In the genomic region with DNA sequence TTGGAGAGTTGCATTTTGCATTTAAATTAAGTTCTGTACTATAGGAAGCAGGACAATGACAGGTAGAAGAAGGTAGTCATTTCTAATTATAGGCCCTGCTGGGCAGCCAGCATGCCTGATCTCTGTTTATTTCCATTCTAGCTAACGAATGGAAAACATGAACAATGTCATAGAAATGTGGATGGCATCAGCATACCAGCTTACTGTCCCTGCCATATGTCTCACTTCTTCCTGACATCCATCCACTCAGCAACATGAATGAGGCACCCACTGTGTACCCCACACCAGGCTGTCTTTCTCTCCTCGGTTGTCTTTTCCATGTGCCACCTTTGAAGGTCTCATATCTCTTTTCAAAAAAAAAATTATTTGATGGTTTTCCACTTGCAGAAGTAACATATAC, we compare ENCODE assay signal across 21 cellular contexts. TPM values are rescaled to one million over a fixed set of nuclear protein-coding genes. Genes with fewer than 3 reads are reported as not detected.
A peak's percentile ranks its signal among the peaks of the same experiment; 100 is the strongest.
DNase-seq lines count a peak whose midpoint lies in the region; ATAC-seq, FAIRE-seq and TF ChIP-seq lines count a peak whose summit lies in the region.
"Had no signal": no experiment of that assay in that cellular context is flagged by ENCODE, and none has a peak within 500 bp of the region (broad histone marks: within the 10 kb centered on the region; RNA-seq: fewer than 3 reads in every experiment).

No MANE protein-coding gene starts in this region.

- H3K27ac Mint-ChIP-seq in activated naive CD4-positive, alpha-beta T cell treated with anti-CD3 and anti-CD28 coated beads, Interleukin-2, amount 50 U/mL, for 72 hours, result peak overlapping the region in 1 of 2 donors; percentile 38
- H3K27ac Mint-ChIP-seq in activated T-helper 17 cell treated with anti-CD3 and anti-CD28 coated beads, Interleukin-2, amount 50 U/mL, for 72 hours, result peak overlapping the region; percentile 65
- H3K27ac Mint-ChIP-seq in activated T-helper 1 cell treated with anti-CD3 and anti-CD28 coated beads, Interleukin-12 subunit alpha, Interleukin-12 subunit beta, Interleukin-2, Interleukin-4 antibody, amounts not matched to agents 30 ng/mL and 10 ng/mL and 1 ng/mL, durations not matched to agents 14 hours and 24 hours and 36 hours, result no peak overlapping the region
- H3K27ac Mint-ChIP-seq: activated naive CD4-positive, alpha-beta T cell treated with anti-CD3 and anti-CD28 coated beads for 36 hours; CD4-positive, alpha-beta T cell; IgD-negative memory B cell; progenitor cell of endocrine pancreas had no signal

- H3K4me2 ChIP-seq in HepG2 (ENCODE audit: low read depth, low read length), result no peak overlapping the region

- H3K9me3 ChIP-seq in left lung, result no peaks in the 10 kb centered on the region
- no peaks in the 10 kb centered on the region for H3K9me3 ChIP-seq in thoracic aorta
- H3K9me3 ChIP-seq in HepG2 (ENCODE audit: low read length), result no peaks in the 10 kb centered on the region
- H3K9me3 ChIP-seq: colonic mucosa had no signal

- H3K36me3 Mint-ChIP-seq in activated naive CD4-positive, alpha-beta T cell treated with anti-CD3 and anti-CD28 coated beads, Interleukin-2, amount 50 U/mL, for 72 hours, result peaks cover 0 to 13% of the 10 kb centered on the region in 2 donors
- no peaks in the 10 kb centered on the region for H3K36me3 Mint-ChIP-seq in activated T-helper 17 cell treated with anti-CD3 and anti-CD28 coated beads, Interleukin-2, amount 50 U/mL, for 72 hours (ENCODE audit: low read depth)
- H3K36me3 Mint-ChIP-seq in activated T-helper 1 cell treated with anti-CD3 and anti-CD28 coated beads, Interleukin-12 subunit alpha, Interleukin-12 subunit beta, Interleukin-2, Interleukin-4 antibody, amounts not matched to agents 30 ng/mL and 10 ng/mL and 1 ng/mL, durations not matched to agents 14 hours and 24 hours and 36 hours (ENCODE audit: low read depth), result no peaks in the 10 kb centered on the region
- H3K36me3 Mint-ChIP-seq: IgD-negative memory B cell had no signal

- no peaks in the 10 kb centered on the region for H4K20me1 ChIP-seq in HepG2 (ENCODE audit: insufficient read depth, low read length)

- intact Hi-C loops in left lung (cut with DNase I) (no loop called here), HepG2 (cut with micrococcal nuclease; ENCODE audit: unreplicated experiment) (no loop called here)
- intact Hi-C loops in activated T-helper 1 cell treated with anti-CD3 and anti-CD28 coated beads, Interleukin-12 subunit alpha, Interleukin-12 subunit beta, Interleukin-2, Interleukin-4 antibody, amounts not matched to agents 30 ng/mL and 10 ng/mL and 1 ng/mL, durations not matched to agents 14 hours and 24 hours and 36 hours (cut with micrococcal nuclease), result loop anchor here (5.0 kb wide), 1 partner anchor 35 kb away; no protein-coding TSS in a partner anchor

- CTCF ChIA-PET in HepG2 (lab: Yijun Ruan, JAX; ENCODE audit: low intra/inter-chr PET ratio, low total read pairs), result no interaction called here

- TF ChIP-seq POLR2A in HepG2 (IDR thresholded peaks at IDR 0.05; ENCODE audit: insufficient read depth in 1 of 2, low read depth in 2 of 2, low read length in 2 of 2), result no peak

- H3K4me1 ChIP-seq in left lung, result peaks cover 27 to 36% of the 10 kb centered on the region in 2 donors
- peaks cover 46 to 80% of the 10 kb centered on the region in 2 donors for H3K4me1 ChIP-seq in thoracic aorta (ENCODE audit: control insufficient read depth in 1 of 2, low read depth in 2 of 2)
- H3K4me1 ChIP-seq in HepG2 (ENCODE audit: insufficient read depth, low read length), result peaks cover 5% of the 10 kb centered on the region; the same call in 1 of the 2 replicates

- no peak for TF ChIP-seq RAD21 in HepG2 (CRISPR knock-in tag; IDR thresholded peaks at IDR 0.05)

- H3K9me3 Mint-ChIP-seq in activated naive CD4-positive, alpha-beta T cell treated with anti-CD3 and anti-CD28 coated beads, Interleukin-2, amount 50 U/mL, for 72 hours, result peaks cover 0 to 15% of the 10 kb centered on the region in 2 donors
- H3K9me3 Mint-ChIP-seq in activated T-helper 17 cell treated with anti-CD3 and anti-CD28 coated beads, Interleukin-2, amount 50 U/mL, for 72 hours, result no peaks in the 10 kb centered on the region
- no peaks in the 10 kb centered on the region for H3K9me3 Mint-ChIP-seq in activated T-helper 1 cell treated with anti-CD3 and anti-CD28 coated beads, Interleukin-12 subunit alpha, Interleukin-12 subunit beta, Interleukin-2, Interleukin-4 antibody, amounts not matched to agents 30 ng/mL and 10 ng/mL and 1 ng/mL, durations not matched to agents 14 hours and 24 hours and 36 hours
- H3K9me3 Mint-ChIP-seq: activated naive CD4-positive, alpha-beta T cell treated with anti-CD3 and anti-CD28 coated beads for 36 hours; CD4-positive, alpha-beta T cell had no signal

- DNase-seq in activated naive CD4-positive, alpha-beta T cell treated with anti-CD3 and anti-CD28 coated beads, Interleukin-2, amount 50 U/mL, for 72 hours (ENCODE audit: low spot score in 2 of 2), result no peak
- DNase-seq in activated naive CD4-positive, alpha-beta T cell treated with anti-CD3 and anti-CD28 coated beads, Interleukin-2, amount 50 U/mL, for 16 hours, result no peak
- DNase-seq in left lung, result no peak
- no peak for DNase-seq in thoracic aorta (ENCODE audit: low spot score)
- DNase-seq in D721Med (ENCODE audit: insufficient read length, low spot score), result no peak
- DNase-seq in HepG2 (ENCODE audit: low spot score), result no peak
- no peak for DNase-seq in activated T-helper 1 cell treated with anti-CD3 and anti-CD28 coated beads, Interleukin-12 subunit alpha, Interleukin-12 subunit beta, Interleukin-2, Interleukin-4 antibody, amounts not matched to agents 30 ng/mL and 10 ng/mL and 1 ng/mL, durations not matched to agents 14 hours and 24 hours and 36 hours (ENCODE audit: low spot score)
- DNase-seq: activated CD8-positive, alpha-beta memory T cell treated with anti-CD3 and anti-CD28 coated beads, Interleukin-2, amount 50 U/mL, for 4 hours; activated naive CD4-positive, alpha-beta T cell treated with anti-CD3 and anti-CD28 coated beads for 36 hours; CD4-positive, alpha-beta T cell; colonic mucosa; DMS79; foreskin fibroblast; hypothalamus; islet precursor cell; NCI-H1694 treated with DMSO at 0.1 percent for 48 hours; NCI-H748 treated with DMSO at 0.1 percent for 48 hours had no signal

- H2AFZ ChIP-seq in HepG2 (ENCODE audit: low read length), result no peak overlapping the region

- POLR2A ChIA-PET in HepG2 (lab: Yijun Ruan, JAX), result no interaction called here

- no TSS peak for BruUV-seq in HepG2 (replicated peaks; lab: Mats Ljungman, UMichigan)

- H3K4me3 ChIP-seq in left lung, result no peak overlapping the region
- H3K4me3 ChIP-seq in thoracic aorta, result no peak overlapping the region
- no peak overlapping the region for H3K4me3 ChIP-seq in HepG2 (replicated peaks in 1 of 3; ENCODE audit: insufficient read depth in 1 of 3, low read depth in 2 of 3, low read length in 3 of 3)
- H3K4me3 ChIP-seq: colonic mucosa had no signal

- TF ChIP-seq EP300 in HepG2 (IDR thresholded peaks at IDR 0.05; ENCODE audit: low read depth in 2 of 2, low read length in 2 of 2), result no peak
- no peak for TF ChIP-seq EP300 in HepG2 (CRISPR knock-in tag; IDR thresholded peaks at IDR 0.05; ENCODE audit: borderline replicate concordance)

- FAIRE-seq in D721Med (lab: Jason Lieb, UNC) (no peak), HepG2 (lab: Jason Lieb, UNC) (no peak)

- in situ Hi-C loops in HepG2 (cut with HindIII; ENCODE audit: extremely low pct_ligation_motif_present, low pct_unique_long_range_greater_than_20kb), result no loop called here

- H3K27me3 ChIP-seq in left lung, result no peaks in the 10 kb centered on the region
- H3K27me3 ChIP-seq in thoracic aorta (replicated peaks; ENCODE audit: insufficient read depth), result no peaks in the 10 kb centered on the region
- peaks cover 2 to 28% of the 10 kb centered on the region in 2 experiments; a peak in 3 of 5 replicates for H3K27me3 ChIP-seq in HepG2 (ENCODE audit: control insufficient read depth in 1 of 2, insufficient read depth in 2 of 2, low read length in 2 of 2)
- H3K27me3 ChIP-seq: colonic mucosa had no signal

- WGBS in HepG2 (ENCODE audit: low lambda C conversion rate), result 0% methylated on average over 2 of the region's 2 CpGs

- H3K9ac ChIP-seq in HepG2 (ENCODE audit: insufficient read depth, low read depth, low read length), result no peak overlapping the region

- peak overlapping the region; percentile 16 to 60 for H3K27ac ChIP-seq in left lung
- peak overlapping the region; percentile 84 to 87 for H3K27ac ChIP-seq in thoracic aorta
- no peak overlapping the region for H3K27ac ChIP-seq in HepG2 (ENCODE audit: extremely low read length, insufficient read depth, low read length)
- H3K27ac ChIP-seq: colonic mucosa had no signal

- H3K4me1 Mint-ChIP-seq in activated T-helper 17 cell treated with anti-CD3 and anti-CD28 coated beads, Interleukin-2, amount 50 U/mL, for 72 hours, result peaks cover 20% of the 10 kb centered on the region
- peaks cover 18% of the 10 kb centered on the region for H3K4me1 Mint-ChIP-seq in activated T-helper 1 cell treated with anti-CD3 and anti-CD28 coated beads, Interleukin-12 subunit alpha, Interleukin-12 subunit beta, Interleukin-2, Interleukin-4 antibody, amounts not matched to agents 30 ng/mL and 10 ng/mL and 1 ng/mL, durations not matched to agents 14 hours and 24 hours and 36 hours (ENCODE audit: low read depth)

- no peaks in the 10 kb centered on the region for H3K79me2 ChIP-seq in HepG2 (ENCODE audit: insufficient read depth, low read length)

- H3K36me3 ChIP-seq in left lung (no peaks in the 10 kb centered on the region), thoracic aorta (no peaks in the 10 kb centered on the region), HepG2 (replicated peaks in 1 of 2; ENCODE audit: control insufficient read depth in 1 of 2, insufficient read depth in 2 of 2, low read length in 2 of 2) (no peaks in the 10 kb centered on the region)
- H3K36me3 ChIP-seq: colonic mucosa had no signal

- peak overlapping the region; percentile 27 for H3K4me3 Mint-ChIP-seq in activated T-helper 17 cell treated with anti-CD3 and anti-CD28 coated beads, Interleukin-2, amount 50 U/mL, for 72 hours
- H3K4me3 Mint-ChIP-seq in activated T-helper 1 cell treated with anti-CD3 and anti-CD28 coated beads, Interleukin-12 subunit alpha, Interleukin-12 subunit beta, Interleukin-2, Interleukin-4 antibody, amounts not matched to agents 30 ng/mL and 10 ng/mL and 1 ng/mL, durations not matched to agents 14 hours and 24 hours and 36 hours, result no peak overlapping the region
- H3K4me3 Mint-ChIP-seq: activated naive CD4-positive, alpha-beta T cell treated with anti-CD3 and anti-CD28 coated beads for 36 hours; CD4-positive, alpha-beta T cell; IgD-negative memory B cell had no signal

- TF ChIP-seq CTCF in left lung (IDR thresholded peaks at IDR 0.05) (no peak), thoracic aorta (IDR thresholded peaks at IDR 0.05) (no peak), D721Med (IDR thresholded peaks at IDR 0.05; ENCODE audit: insufficient read depth, missing control alignments) (no peak), HepG2 (CRISPR knock-in tag; IDR thresholded peaks at IDR 0.05) (no peak)

- peak; percentile 40 to 47 for ATAC-seq in activated naive CD4-positive, alpha-beta T cell treated with anti-CD3 and anti-CD28 coated beads, Interleukin-2, amount 50 U/mL, for 72 hours
- peak; percentile 67 for ATAC-seq in activated T-helper 17 cell treated with anti-CD3 and anti-CD28 coated beads, Interleukin-2, amount 50 U/mL, for 72 hours (replicated peaks)
- ATAC-seq in left lung (no peak), thoracic aorta (ENCODE audit: insufficient number of reproducible peaks, low FRiP score, low read depth) (no peak), HepG2 (no peak)

- no peaks in the 10 kb centered on the region for H3K27me3 Mint-ChIP-seq in activated T-helper 17 cell treated with anti-CD3 and anti-CD28 coated beads, Interleukin-2, amount 50 U/mL, for 72 hours
- peaks cover 1% of the 10 kb centered on the region for H3K27me3 Mint-ChIP-seq in activated T-helper 1 cell treated with anti-CD3 and anti-CD28 coated beads, Interleukin-12 subunit alpha, Interleukin-12 subunit beta, Interleukin-2, Interleukin-4 antibody, amounts not matched to agents 30 ng/mL and 10 ng/mL and 1 ng/mL, durations not matched to agents 14 hours and 24 hours and 36 hours (ENCODE audit: insufficient read depth)
- H3K27me3 Mint-ChIP-seq: CD4-positive, alpha-beta T cell had no signal

RNA-seq across cellular contexts. Expression of gene ADTRP, which starts 11.1 kb away (rescaled TPM):
- total RNA-seq in activated naive CD4-positive, alpha-beta T cell treated with anti-CD3 and anti-CD28 coated beads, Interleukin-2, amount 50 U/mL, for 72 hours, result 10 to 100 TPM; 33.5 to 75.2 TPM
- 10 to 100 TPM; 47.7 to 81.3 TPM for total RNA-seq in activated T-helper 17 cell treated with anti-CD3 and anti-CD28 coated beads, Interleukin-2, amount 50 U/mL, for 72 hours
- total RNA-seq in left lung, result 10 to 100 TPM in 1 of 2 donors, 1 to 10 TPM in 1; 7.1 to 11.4 TPM
- total RNA-seq in thoracic aorta, result not detected
- total RNA-seq in HepG2 (2016; rRNA removed; fragmentation: Illumina TruSeq; extraction: Trizol), result not detected in 2 replicates
- total RNA-seq in HepG2 (2016; cell fraction: cytosol; rRNA removed; fragmentation: Illumina TruSeq; extraction: Trizol; ENCODE audit: low read depth), result not detected in 2 replicates
- not detected in 2 replicates for total RNA-seq in HepG2 (2016; cell fraction: insoluble cytoplasmic fraction; rRNA removed; fragmentation: Illumina TruSeq; extraction: Trizol)
- not detected in 2 replicates for total RNA-seq in HepG2 (2016; cell fraction: membrane; rRNA removed; fragmentation: Illumina TruSeq; extraction: Trizol)
- total RNA-seq in HepG2 (2016; cell fraction: nucleus; rRNA removed; fragmentation: Illumina TruSeq; extraction: Trizol), result not detected in 2 replicates
- polyA plus RNA-seq in HepG2 (2011; rRNA removed), result not detected in 2 replicates
- polyA plus RNA-seq in HepG2 (2011; cell fraction: cytosol; rRNA removed), result not detected in 2 replicates
- polyA plus RNA-seq in HepG2 (2011; cell fraction: nucleus; rRNA removed), result not detected in 2 replicates
- not detected in 2 replicates for polyA plus RNA-seq in HepG2 (2012)
- polyA plus RNA-seq in HepG2 (2016; cell fraction: cytosol; fragmentation: Illumina TruSeq; extraction: Trizol; ENCODE audit: low read depth), result not detected in 2 replicates
- not detected in 2 replicates for polyA plus RNA-seq in HepG2 (2016; cell fraction: insoluble cytoplasmic fraction; fragmentation: Illumina TruSeq; extraction: Trizol; ENCODE audit: low read depth)
- not detected in 2 replicates for polyA plus RNA-seq in HepG2 (2016; cell fraction: membrane; fragmentation: Illumina TruSeq; extraction: Trizol; ENCODE audit: low read depth)
- polyA plus RNA-seq in HepG2 (2016; cell fraction: nucleus; fragmentation: Illumina TruSeq; extraction: Trizol; ENCODE audit: insufficient read depth, low read depth), result not detected in 2 replicates
- polyA minus RNA-seq in HepG2 (2011; rRNA and poly(A)+ RNA removed; ENCODE audit: low replicate concordance), result 0.42 TPM in 1 of 2 replicates, not detected in the other
- not detected in 2 replicates for polyA minus RNA-seq in HepG2 (2011; cell fraction: cytosol; rRNA and poly(A)+ RNA removed)
- not detected in 2 replicates for polyA minus RNA-seq in HepG2 (2011; cell fraction: nucleus; rRNA and poly(A)+ RNA removed)
- total RNA-seq in activated T-helper 1 cell treated with anti-CD3 and anti-CD28 coated beads, Interleukin-12 subunit alpha, Interleukin-12 subunit beta, Interleukin-2, Interleukin-4 antibody, amounts not matched to agents 30 ng/mL and 10 ng/mL and 1 ng/mL, durations not matched to agents 14 hours and 24 hours and 36 hours, result 10.6 and 13.4 TPM in 2 replicates
- total RNA-seq: progenitor cell of endocrine pancreas had no signal
- polyA plus RNA-seq: neural cell had no signal

Comparison
In these comparisons a context has a peak if more than half of its experiments do, and no peak if none do; other contexts are left out.
1. ATAC-seq: peak in activated naive CD4-positive, alpha-beta T cell treated with anti-CD3 and anti-CD28 coated beads, Interleukin-2, amount 50 U/mL, for 72 hours (2 of 2) and activated T-helper 17 cell treated with anti-CD3 and anti-CD28 coated beads, Interleukin-2, amount 50 U/mL, for 72 hours (single experiment); none in left lung (single experiment), thoracic aorta (single experiment) and HepG2 (single experiment).
2. RNA of gene ADTRP, which starts 11.1 kb away (total RNA-seq): 47.7 to 81.3 TPM in activated T-helper 17 cell treated with anti-CD3 and anti-CD28 coated beads, Interleukin-2, amount 50 U/mL, for 72 hours, 33.5 to 75.2 TPM in activated naive CD4-positive, alpha-beta T cell treated with anti-CD3 and anti-CD28 coated beads, Interleukin-2, amount 50 U/mL, for 72 hours, 7.1 to 11.4 TPM in left lung and 10.6 to 13.4 TPM in activated T-helper 1 cell treated with anti-CD3 and anti-CD28 coated beads, Interleukin-12 subunit alpha, Interleukin-12 subunit beta, Interleukin-2, Interleukin-4 antibody, amounts not matched to agents 30 ng/mL and 10 ng/mL and 1 ng/mL, durations not matched to agents 14 hours and 24 hours and 36 hours; not detected in thoracic aorta and not detected in HepG2; every median in the first group is over 4 times any median in the second.